Comparison of ENCODE assay signal across 8 cellular contexts in genomic region chr2:36770542-36771287, GRCh38.
A peak's percentile ranks its signal among the peaks of the same experiment; 100 is the strongest.
DNase-seq lines count a peak whose midpoint lies in the region; ATAC-seq and TF ChIP-seq lines count a peak whose summit lies in the region.

No MANE protein-coding gene starts in this region.

- H3K9me3 ChIP-seq in spleen = peaks cover 0 to under 1% (median 0%) of the 10 kb centered on the region in 8 donors

- H3K36me3 ChIP-seq in spleen = no peaks in the 10 kb centered on the region

- WGBS in spleen, 5 donors = 61 to 69% (median 64%) methylated on average over 11 of the region's 11 CpGs

- no peaks in the 10 kb centered on the region for H3K27me3 ChIP-seq in spleen (replicated peaks in 1 of 7)

- DNase-seq in DMS53 (lab: John Stamatoyannopoulos, UW) (peak; percentile 63), NCI-H1048 (lab: John Stamatoyannopoulos, UW) (peak; percentile 11), fibroblast of the aortic adventitia (ENCODE audit: low read depth) (peak; percentile 19), spleen (peak; percentile 80)
- DNase-seq in activated CD4-positive, alpha-beta T cell treated with anti-CD3 and anti-CD28 coated beads for 48 hours = peak; percentile 70
- no peak for DNase-seq in stimulated activated naive CD4-positive, alpha-beta T cell treated with Interleukin-2 at 50 U/mL for 16 hours (lab: John Stamatoyannopoulos, UW)

- H3K4me3 ChIP-seq in fibroblast of the aortic adventitia (ENCODE audit: low read depth, low read length) = no peak overlapping the region
- H3K4me3 ChIP-seq in spleen = no peak overlapping the region

- no peak for TF ChIP-seq POLR2A in spleen (IDR thresholded peaks at IDR 0.05)

- intact Hi-C loops in spleen (cut with DNase I; ENCODE audit: low total_unique reads) = no loop called here

- no peak overlapping the region for H3K27ac ChIP-seq in spleen

- no peaks in the 10 kb centered on the region for H3K4me1 ChIP-seq in spleen

- TF ChIP-seq CTCF in fibroblast of the aortic adventitia (IDR thresholded peaks at IDR 0.05; ENCODE audit: insufficient read depth, low read length) (peak; percentile 60), spleen (IDR thresholded peaks at IDR 0.05 in 8 of 11, conservative IDR thresholded peaks at IDR 0.05 in 3 of 11) (peak in 7 of 11 experiments; percentile 9 to 62 (median 44))

- ATAC-seq in GM21447 (IDR thresholded peaks at IDR 0.05; ENCODE audit: unreplicated experiment) (peak; percentile 73), GM18498 (IDR thresholded peaks at IDR 0.05; ENCODE audit: unreplicated experiment) (no peak)
